Comparison of ENCODE assay signal across 26 cellular contexts in genomic region chr2:58878778-58879177, GRCh38.
"Had no signal": no experiment of that assay in that cellular context is flagged by ENCODE, and none has a peak within 500 bp of the region (broad histone marks: within the 10 kb centered on the region; RNA-seq: fewer than 3 reads in every experiment).

No MANE protein-coding gene starts in this region.

- ATAC-seq: stimulated activated effector memory CD8-positive, alpha-beta T cell treated with anti-CD3 and anti-CD28 coated beads, Interleukin-12 subunit alpha, Interleukin-12 subunit beta, amount 100 ng/mL, for 72 hours; stimulated activated memory B cell treated with anti-CD40 and anti-IgM and Interleukin-4, amounts not matched to agents 10 μg/mL and 1 μg/mL and 100 μg/mL, for 72 hours; stimulated activated naive B cell treated with anti-CD40 and anti-IgM and Interleukin-4, amounts not matched to agents 10 μg/mL and 1 μg/mL and 100 μg/mL, for 72 hours; stimulated activated naive CD8-positive, alpha-beta T cell treated with anti-CD3 and anti-CD28 coated beads, Interleukin-15, amount 100 ng/mL, for 72 hours; stimulated activated naive CD8-positive, alpha-beta T cell treated with anti-CD3 and anti-CD28 coated beads, Interleukin-15, Interleukin-2, amounts not matched to agents 100 U/mL and 50 U/mL, for 24 hours; upper lobe of right lung had no signal

- FAIRE-seq: urothelium cell line had no signal

- H3K27me3 ChIP-seq: stomach, testis, thyroid gland, tibial artery, tibial nerve, transverse colon, upper lobe of left lung, upper lobe of right lung, uterus, vagina had no signal

- H3K4me3 ChIP-seq: stomach, testis, thoracic aorta, thyroid gland, tibial artery, tibial nerve, transverse colon, upper lobe of left lung, upper lobe of right lung, uterus, vagina had no signal

- DNase-seq: stimulated activated CD4-positive, alpha-beta T cell treated with anti-CD3 and anti-CD28 coated beads, Interleukin-2, amount 100 ng/mL, for 48 hours; stimulated activated CD4-positive, alpha-beta T cell treated with anti-CD3 and anti-CD28 coated beads, Interleukin-4, amount 100 ng/mL, for 1 hour; stimulated activated CD4-positive, alpha-beta T cell treated with anti-CD3 and anti-CD28 coated beads, Interleukin-4, amount 100 ng/mL, for 24 hours; stimulated activated CD4-positive, alpha-beta T cell treated with anti-CD3 and anti-CD28 coated beads, Interleukin-4, amount 100 ng/mL, for 4 hours; stimulated activated CD8-positive, alpha-beta memory T cell treated with anti-CD3 and anti-CD28 coated beads, Interleukin-4, amount 100 ng/mL, for 48 hours; stimulated activated naive B cell treated with anti-CD40 and anti-IgM and Interleukin-4, amounts not matched to agents 10 μg/mL and 1 μg/mL and 100 μg/mL, for 72 hours; stimulated activated naive CD4-positive, alpha-beta T cell; stimulated activated naive CD4-positive, alpha-beta T cell treated with Interleukin-2 at 50 U/mL for 16 hours; stimulated activated naive CD8-positive, alpha-beta T cell treated with anti-CD3 and anti-CD28 coated beads, Interleukin-15, amount 100 ng/mL, for 72 hours; stimulated activated naive CD8-positive, alpha-beta T cell treated with anti-CD3 and anti-CD28 coated beads, Interleukin-15, Interleukin-2, amounts not matched to agents 100 U/mL and 50 U/mL, for 24 hours; stomach; substantia nigra; testis; thyroid gland; tibial artery; transverse colon; trophoblast cell; upper lobe of left lung; upper lobe of right lung; uterus had no signal

- H3K9me3 ChIP-seq: stomach, testis, thoracic aorta, thyroid gland, tibial artery, tibial nerve, transverse colon, upper lobe of left lung, upper lobe of right lung, uterus, vagina had no signal

- H3K36me3 ChIP-seq: stomach, thoracic aorta, thyroid gland, tibial artery, tibial nerve, transverse colon, upper lobe of left lung, upper lobe of right lung, uterus, vagina had no signal

- H3K4me1 ChIP-seq: stomach, testis, thyroid gland, tibial artery, tibial nerve, transverse colon, upper lobe of left lung, upper lobe of right lung, uterus, vagina had no signal

- H3K27ac ChIP-seq: stomach, testis, thoracic aorta, thyroid gland, tibial artery, tibial nerve, transverse colon, upper lobe of left lung, upper lobe of right lung, uterus, vagina had no signal
